11 cellular contexts compared by ENCODE assay signal in genomic region chr4:143626134-143626859, GRCh38.
DNase-seq lines count a peak whose midpoint lies in the region; ATAC-seq and TF ChIP-seq lines count a peak whose summit lies in the region.
"Had no signal": no experiment of that assay in that cellular context is flagged by ENCODE, and none has a peak within 500 bp of the region (broad histone marks: within the 10 kb centered on the region; RNA-seq: fewer than 3 reads in every experiment).

No MANE protein-coding gene starts in this region.

- H3K27ac Mint-ChIP-seq in activated naive CD4-positive, alpha-beta T cell treated with anti-CD3 and anti-CD28 coated beads, Interleukin-2, amount 10 ng/mL, durations not matched to agents 7 days and 5 days: no peak overlapping the region
- H3K27ac Mint-ChIP-seq: activated naive CD8-positive, alpha-beta T cell treated with anti-CD3 and anti-CD28 coated beads for 36 hours had no signal

- TF ChIP-seq POLR2A in gastrocnemius medialis (IDR thresholded peaks at IDR 0.05): no peak

- peak; percentile 83 to 96 for ATAC-seq in gastrocnemius medialis
- no peak for ATAC-seq in GM18511 (IDR thresholded peaks at IDR 0.05; ENCODE audit: unreplicated experiment)
- no peak for ATAC-seq in HG03196 (IDR thresholded peaks at IDR 0.05; ENCODE audit: unreplicated experiment)

- H3K4me1 Mint-ChIP-seq in activated naive CD4-positive, alpha-beta T cell treated with anti-CD3 and anti-CD28 coated beads, Interleukin-2, amount 10 ng/mL, durations not matched to agents 7 days and 5 days: no peaks in the 10 kb centered on the region
- H3K4me1 Mint-ChIP-seq: activated naive CD8-positive, alpha-beta T cell treated with anti-CD3 and anti-CD28 coated beads for 36 hours had no signal

- H3K36me3 Mint-ChIP-seq in activated naive CD4-positive, alpha-beta T cell treated with anti-CD3 and anti-CD28 coated beads, Interleukin-2, amount 10 ng/mL, durations not matched to agents 7 days and 5 days: no peaks in the 10 kb centered on the region
- H3K36me3 Mint-ChIP-seq: activated naive CD8-positive, alpha-beta T cell treated with anti-CD3 and anti-CD28 coated beads for 36 hours had no signal

- no peaks in the 10 kb centered on the region for H3K9me3 Mint-ChIP-seq in activated naive CD4-positive, alpha-beta T cell treated with anti-CD3 and anti-CD28 coated beads, Interleukin-2, amount 10 ng/mL, durations not matched to agents 7 days and 5 days
- H3K9me3 Mint-ChIP-seq: activated naive CD8-positive, alpha-beta T cell treated with anti-CD3 and anti-CD28 coated beads for 36 hours had no signal

- H3K4me1 ChIP-seq in left ventricle myocardium inferior: peaks cover 22% of the 10 kb centered on the region
- H3K4me1 ChIP-seq in gastrocnemius medialis: peaks cover 32 to 34% of the 10 kb centered on the region in 2 donors

- H3K36me3 ChIP-seq in left ventricle myocardium inferior (no peaks in the 10 kb centered on the region), gastrocnemius medialis (no peaks in the 10 kb centered on the region)

- no peaks in the 10 kb centered on the region for H3K27me3 ChIP-seq in left ventricle myocardium inferior (ENCODE audit: low read depth)
- H3K27me3 ChIP-seq in gastrocnemius medialis: no peaks in the 10 kb centered on the region

- CTCF ChIA-PET in activated naive CD4-positive, alpha-beta T cell treated with anti-CD3 and anti-CD28 coated beads, Interleukin-2, amount 10 ng/mL, durations not matched to agents 7 days and 5 days (lab: Charles Lee): no interaction called here

- no peaks in the 10 kb centered on the region for H3K27me3 Mint-ChIP-seq in activated naive CD4-positive, alpha-beta T cell treated with anti-CD3 and anti-CD28 coated beads, Interleukin-2, amount 10 ng/mL, durations not matched to agents 7 days and 5 days
- H3K27me3 Mint-ChIP-seq: activated naive CD8-positive, alpha-beta T cell treated with anti-CD3 and anti-CD28 coated beads for 36 hours had no signal

- in situ Hi-C loops in astrocyte of the cerebellum (cut with HindIII; ENCODE audit: low sequenced_read_pairs) (no loop called here), gastrocnemius medialis (cut with MboI; ENCODE audit: low sequenced_read_pairs in 4 of 4) (no loop called here)

- no peak overlapping the region for H3K4me3 ChIP-seq in astrocyte of the cerebellum (ENCODE audit: low read depth, low read length)
- no peak overlapping the region for H3K4me3 ChIP-seq in left ventricle myocardium inferior
- H3K4me3 ChIP-seq in gastrocnemius medialis: no peak overlapping the region
- H3K4me3 ChIP-seq: smooth muscle cell had no signal

- DNase-seq in NCI-H1092 (lab: John Stamatoyannopoulos, UW) (peak; percentile 3), astrocyte of the cerebellum (ENCODE audit: low read depth) (peak; percentile 16), left ventricle myocardium inferior (peak; percentile 68), gastrocnemius medialis (peak; percentile 38 to 73), NCI-H2196 treated with DMSO at 0.1 percent for 48 hours (lab: John Stamatoyannopoulos, UW; ENCODE audit: unreplicated experiment) (no peak)
- DNase-seq in activated naive CD4-positive, alpha-beta T cell treated with anti-CD3 and anti-CD28 coated beads, Interleukin-2, amount 10 ng/mL, durations not matched to agents 7 days and 5 days: no peak
- DNase-seq: activated CD4-positive, alpha-beta T cell treated with anti-CD3 and anti-CD28 coated beads, Interleukin-2, amount 50 U/mL, for 1 hour; activated naive CD8-positive, alpha-beta T cell treated with anti-CD3 and anti-CD28 coated beads for 36 hours had no signal

- no peak overlapping the region for H3K4me3 Mint-ChIP-seq in activated naive CD4-positive, alpha-beta T cell treated with anti-CD3 and anti-CD28 coated beads, Interleukin-2, amount 10 ng/mL, durations not matched to agents 7 days and 5 days
- H3K4me3 Mint-ChIP-seq: activated naive CD8-positive, alpha-beta T cell treated with anti-CD3 and anti-CD28 coated beads for 36 hours had no signal

- H3K27ac ChIP-seq in left ventricle myocardium inferior (replicated peaks) (peak overlapping the region; percentile 56), gastrocnemius medialis (peak overlapping the region; percentile 10 to 62 (median 32))

- TF ChIP-seq CTCF in astrocyte of the cerebellum (IDR thresholded peaks at IDR 0.05; ENCODE audit: low read depth, low read length, missing control alignments) (no peak), left ventricle myocardium inferior (IDR thresholded peaks at IDR 0.05; ENCODE audit: borderline replicate concordance) (no peak), gastrocnemius medialis (IDR thresholded peaks at IDR 0.05 in 4 of 5, conservative IDR thresholded peaks at IDR 0.05 in 1 of 5) (no peak)

- H3K9me3 ChIP-seq in left ventricle myocardium inferior (replicated peaks) (no peaks in the 10 kb centered on the region), gastrocnemius medialis (no peaks in the 10 kb centered on the region)

- intact Hi-C loops in left ventricle myocardium inferior (cut with micrococcal nuclease) (no loop called here), gastrocnemius medialis (cut with DNase I; ENCODE audit: low total_unique reads) (no loop called here)

Comparison
In these comparisons a context has a peak if more than half of its experiments do, and no peak if none do; other contexts are left out.
1. DNase-seq: peak in NCI-H1092 (single experiment), astrocyte of the cerebellum (single experiment), left ventricle myocardium inferior (single experiment) and gastrocnemius medialis (2 of 2); none in NCI-H2196 treated with DMSO at 0.1 percent for 48 hours (single experiment) and activated naive CD4-positive, alpha-beta T cell treated with anti-CD3 and anti-CD28 coated beads, Interleukin-2, amount 10 ng/mL, durations not matched to agents 7 days and 5 days (single experiment).
2. ATAC-seq: peak in gastrocnemius medialis (2 of 2); none in GM18511 (single experiment) and HG03196 (single experiment).